In genomic region chr3:38264779-38265178, GRCh38 we compare ENCODE assay signal across 1 cellular context.
TF ChIP-seq lines count a peak whose summit lies in the region.

No MANE protein-coding gene starts in this region.

TF ChIP-seq in WTC11, 78 proteins besides CTCF, POLR2A, EP300 and RAD21 (continued from another document):
- TF ChIP-seq, protein P1, sequence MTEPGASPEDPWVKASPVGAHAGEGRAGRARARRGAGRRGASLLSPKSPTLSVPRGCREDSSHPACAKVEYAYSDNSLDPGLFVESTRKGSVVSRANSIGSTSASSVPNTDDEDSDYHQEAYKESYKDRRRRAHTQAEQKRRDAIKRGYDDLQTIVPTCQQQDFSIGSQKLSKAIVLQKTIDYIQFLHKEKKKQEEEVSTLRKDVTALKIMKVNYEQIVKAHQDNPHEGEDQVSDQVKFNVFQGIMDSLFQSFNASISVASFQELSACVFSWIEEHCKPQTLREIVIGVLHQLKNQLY (CRISPR knock-in tag; IDR thresholded peaks at IDR 0.05), result no peak
- TF ChIP-seq, protein P2, sequence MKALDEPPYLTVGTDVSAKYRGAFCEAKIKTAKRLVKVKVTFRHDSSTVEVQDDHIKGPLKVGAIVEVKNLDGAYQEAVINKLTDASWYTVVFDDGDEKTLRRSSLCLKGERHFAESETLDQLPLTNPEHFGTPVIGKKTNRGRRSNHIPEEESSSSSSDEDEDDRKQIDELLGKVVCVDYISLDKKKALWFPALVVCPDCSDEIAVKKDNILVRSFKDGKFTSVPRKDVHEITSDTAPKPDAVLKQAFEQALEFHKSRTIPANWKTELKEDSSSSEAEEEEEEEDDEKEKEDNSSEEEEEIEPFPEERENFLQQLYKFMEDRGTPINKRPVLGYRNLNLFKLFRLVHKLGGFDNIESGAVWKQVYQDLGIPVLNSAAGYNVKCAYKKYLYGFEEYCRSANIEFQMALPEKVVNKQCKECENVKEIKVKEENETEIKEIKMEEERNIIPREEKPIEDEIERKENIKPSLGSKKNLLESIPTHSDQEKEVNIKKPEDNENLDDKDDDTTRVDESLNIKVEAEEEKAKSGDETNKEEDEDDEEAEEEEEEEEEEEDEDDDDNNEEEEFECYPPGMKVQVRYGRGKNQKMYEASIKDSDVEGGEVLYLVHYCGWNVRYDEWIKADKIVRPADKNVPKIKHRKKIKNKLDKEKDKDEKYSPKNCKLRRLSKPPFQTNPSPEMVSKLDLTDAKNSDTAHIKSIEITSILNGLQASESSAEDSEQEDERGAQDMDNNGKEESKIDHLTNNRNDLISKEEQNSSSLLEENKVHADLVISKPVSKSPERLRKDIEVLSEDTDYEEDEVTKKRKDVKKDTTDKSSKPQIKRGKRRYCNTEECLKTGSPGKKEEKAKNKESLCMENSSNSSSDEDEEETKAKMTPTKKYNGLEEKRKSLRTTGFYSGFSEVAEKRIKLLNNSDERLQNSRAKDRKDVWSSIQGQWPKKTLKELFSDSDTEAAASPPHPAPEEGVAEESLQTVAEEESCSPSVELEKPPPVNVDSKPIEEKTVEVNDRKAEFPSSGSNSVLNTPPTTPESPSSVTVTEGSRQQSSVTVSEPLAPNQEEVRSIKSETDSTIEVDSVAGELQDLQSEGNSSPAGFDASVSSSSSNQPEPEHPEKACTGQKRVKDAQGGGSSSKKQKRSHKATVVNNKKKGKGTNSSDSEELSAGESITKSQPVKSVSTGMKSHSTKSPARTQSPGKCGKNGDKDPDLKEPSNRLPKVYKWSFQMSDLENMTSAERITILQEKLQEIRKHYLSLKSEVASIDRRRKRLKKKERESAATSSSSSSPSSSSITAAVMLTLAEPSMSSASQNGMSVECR (CRISPR knock-in tag; IDR thresholded peaks at IDR 0.05; ENCODE audit: borderline replicate concordance), result no peak
- TF ChIP-seq PRRX2 (CRISPR knock-in tag; IDR thresholded peaks at IDR 0.05), result no peak
- TF ChIP-seq JAZF1 (CRISPR knock-in tag; IDR thresholded peaks at IDR 0.05), result no peak
- no peak for TF ChIP-seq NFYB (CRISPR knock-in tag; conservative IDR thresholded peaks at IDR 0.05; ENCODE audit: low read depth)
- no peak for TF ChIP-seq GABPB1 (CRISPR knock-in tag; IDR thresholded peaks at IDR 0.05)
- TF ChIP-seq ATF3 (CRISPR knock-in tag; conservative IDR thresholded peaks at IDR 0.05), result no peak
- no peak for TF ChIP-seq JUN (CRISPR knock-in tag; IDR thresholded peaks at IDR 0.05)
- no peak for TF ChIP-seq TP53 (CRISPR knock-in tag; IDR thresholded peaks at IDR 0.05)
- TF ChIP-seq SMAD4 (CRISPR knock-in tag; IDR thresholded peaks at IDR 0.05), result no peak
- TF ChIP-seq, protein P3, sequence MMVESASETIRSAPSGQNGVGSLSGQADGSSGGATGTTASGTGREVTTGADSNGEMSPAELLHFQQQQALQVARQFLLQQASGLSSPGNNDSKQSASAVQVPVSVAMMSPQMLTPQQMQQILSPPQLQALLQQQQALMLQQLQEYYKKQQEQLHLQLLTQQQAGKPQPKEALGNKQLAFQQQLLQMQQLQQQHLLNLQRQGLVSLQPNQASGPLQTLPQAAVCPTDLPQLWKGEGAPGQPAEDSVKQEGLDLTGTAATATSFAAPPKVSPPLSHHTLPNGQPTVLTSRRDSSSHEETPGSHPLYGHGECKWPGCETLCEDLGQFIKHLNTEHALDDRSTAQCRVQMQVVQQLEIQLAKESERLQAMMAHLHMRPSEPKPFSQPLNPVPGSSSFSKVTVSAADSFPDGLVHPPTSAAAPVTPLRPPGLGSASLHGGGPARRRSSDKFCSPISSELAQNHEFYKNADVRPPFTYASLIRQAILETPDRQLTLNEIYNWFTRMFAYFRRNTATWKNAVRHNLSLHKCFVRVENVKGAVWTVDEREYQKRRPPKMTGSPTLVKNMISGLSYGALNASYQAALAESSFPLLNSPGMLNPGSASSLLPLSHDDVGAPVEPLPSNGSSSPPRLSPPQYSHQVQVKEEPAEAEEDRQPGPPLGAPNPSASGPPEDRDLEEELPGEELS (CRISPR knock-in tag; IDR thresholded peaks at IDR 0.05), result no peak
- no peak for TF ChIP-seq TEAD1 (CRISPR knock-in tag; IDR thresholded peaks at IDR 0.05)
